2 cellular contexts compared by ENCODE assay signal in genomic region chr9:33165263-33166151, GRCh38.
TF ChIP-seq lines count a peak whose summit lies in the region.

No MANE protein-coding gene starts in this region.

TF ChIP-seq in HEK293, 187 proteins besides CTCF, POLR2A, EP300 and RAD21 (continued from another document):
- peak; percentile 56; the same call in 1 of the 2 replicates for TF ChIP-seq ZEB2 (tag by site-specific recombination; IDR thresholded peaks at IDR 0.05)
- peak; percentile 89 for TF ChIP-seq PRDM6 (tag by site-specific recombination; IDR thresholded peaks at IDR 0.05)
- TF ChIP-seq ZFP37 (tag by site-specific recombination; IDR thresholded peaks at IDR 0.05) = no peak
- peak; percentile 60 for TF ChIP-seq ZBTB48 (tag by site-specific recombination; IDR thresholded peaks at IDR 0.05)
- no peak for TF ChIP-seq KLF17 (tag by site-specific recombination; IDR thresholded peaks at IDR 0.05)
- peak; percentile 95 for TF ChIP-seq SCRT1 (tag by site-specific recombination; IDR thresholded peaks at IDR 0.05; ENCODE audit: borderline replicate concordance)
- 0 out of 2 replicates have a peak, but pooled peaks have one; percentile 16 for TF ChIP-seq ZNF600 (tag by site-specific recombination; IDR thresholded peaks at IDR 0.05)
- TF ChIP-seq ZNF202 (tag by site-specific recombination; IDR thresholded peaks at IDR 0.05; ENCODE audit: borderline replicate concordance) = no peak
- peak; percentile 22; the same call in 1 of the 2 replicates for TF ChIP-seq ZNF2 (tag by site-specific recombination; IDR thresholded peaks at IDR 0.05)
- TF ChIP-seq ZNF580 (tag by site-specific recombination; IDR thresholded peaks at IDR 0.05) = peak; percentile 15; the same call in 1 of the 2 replicates
- TF ChIP-seq SP7 (tag by site-specific recombination; IDR thresholded peaks at IDR 0.05) = peak; percentile 94
- peak; percentile 84 for TF ChIP-seq ZNF366 (tag by site-specific recombination; conservative IDR thresholded peaks at IDR 0.05)
- no peak for TF ChIP-seq ZNF555 (tag by site-specific recombination; conservative IDR thresholded peaks at IDR 0.05)
- 0 out of 2 replicates have a peak, but pooled peaks have one; percentile 31 for TF ChIP-seq PRDM4 (tag by site-specific recombination; IDR thresholded peaks at IDR 0.05)
- TF ChIP-seq GLIS1 (tag by site-specific recombination; IDR thresholded peaks at IDR 0.05) = peak; percentile 45
- TF ChIP-seq ZFP41 (tag by site-specific recombination; IDR thresholded peaks at IDR 0.05; ENCODE audit: borderline replicate concordance) = no peak
- TF ChIP-seq ZNF394 (tag by site-specific recombination; IDR thresholded peaks at IDR 0.05; ENCODE audit: borderline replicate concordance) = 0 out of 2 replicates have a peak, but pooled peaks have one; percentile 34
- TF ChIP-seq ZNF677 (tag by site-specific recombination; IDR thresholded peaks at IDR 0.05) = no peak
- TF ChIP-seq ZNF174 (tag by site-specific recombination; IDR thresholded peaks at IDR 0.05) = no peak
- TF ChIP-seq ZNF623 (tag by site-specific recombination; IDR thresholded peaks at IDR 0.05) = no peak
- TF ChIP-seq ZNF423 (tag by site-specific recombination; IDR thresholded peaks at IDR 0.05) = no peak
- TF ChIP-seq ZNF404 (tag by site-specific recombination; IDR thresholded peaks at IDR 0.05) = no peak
- TF ChIP-seq INSM2 (tag by site-specific recombination; IDR thresholded peaks at IDR 0.05) = peak; percentile 73
- no peak for TF ChIP-seq ZNF121 (tag by site-specific recombination; IDR thresholded peaks at IDR 0.05)
- TF ChIP-seq ZNF560 (tag by site-specific recombination; IDR thresholded peaks at IDR 0.05; ENCODE audit: borderline replicate concordance) = no peak
- peak; percentile 68 for TF ChIP-seq OSR2 (tag by site-specific recombination; IDR thresholded peaks at IDR 0.05)

TF ChIP-seq in HepG2, 621 proteins besides CTCF, POLR2A, EP300 and RAD21 (continued from another document and continues in another):
- TF ChIP-seq BCLAF1 (IDR thresholded peaks at IDR 0.05) = no peak
- no peak for TF ChIP-seq ZNF205 (CRISPR knock-in tag; IDR thresholded peaks at IDR 0.05)
- TF ChIP-seq ZNF878 (CRISPR knock-in tag; IDR thresholded peaks at IDR 0.05) = peak; percentile 30; the same call in 1 of the 2 replicates
- no peak for TF ChIP-seq RARG (CRISPR knock-in tag; IDR thresholded peaks at IDR 0.05; ENCODE audit: low read depth)
- no peak for TF ChIP-seq NCOA5 (CRISPR knock-in tag; IDR thresholded peaks at IDR 0.05)
- no peak for TF ChIP-seq ZNF7 (CRISPR knock-in tag; IDR thresholded peaks at IDR 0.05)
- peak; percentile 78; the same call in 1 of the 2 replicates for TF ChIP-seq ZFX (CRISPR knock-in tag; IDR thresholded peaks at IDR 0.05; ENCODE audit: low read depth)
- TF ChIP-seq ZNF468 (CRISPR knock-in tag; IDR thresholded peaks at IDR 0.05) = no peak
- peak; percentile 76 for TF ChIP-seq ZNF609 (CRISPR knock-in tag; IDR thresholded peaks at IDR 0.05; ENCODE audit: borderline replicate concordance)
- TF ChIP-seq TOE1 (CRISPR knock-in tag; IDR thresholded peaks at IDR 0.05) = no peak
- no peak for TF ChIP-seq KDM5B (CRISPR knock-in tag; IDR thresholded peaks at IDR 0.05; ENCODE audit: borderline replicate concordance)
- peak; percentile 38; the same call in 1 of the 2 replicates for TF ChIP-seq SMC3 (IDR thresholded peaks at IDR 0.05; ENCODE audit: low read length)
- TF ChIP-seq SAP130 (CRISPR knock-in tag; IDR thresholded peaks at IDR 0.05; ENCODE audit: low read depth) = peak; percentile 96
- 0 out of 2 replicates have a peak, but pooled peaks have one; percentile 11 for TF ChIP-seq MNT (IDR thresholded peaks at IDR 0.05)
- TF ChIP-seq REXO4 (CRISPR knock-in tag; IDR thresholded peaks at IDR 0.05; ENCODE audit: borderline replicate concordance) = no peak
- no peak for TF ChIP-seq ZNF737 (CRISPR knock-in tag; IDR thresholded peaks at IDR 0.05; ENCODE audit: borderline replicate concordance)
- peak; percentile 97 for TF ChIP-seq TFAP4 (IDR thresholded peaks at IDR 0.05; ENCODE audit: borderline replicate concordance, low read depth)
- peak; percentile 15; the same call in 1 of the 2 replicates for TF ChIP-seq ZNF362 (CRISPR knock-in tag; IDR thresholded peaks at IDR 0.05; ENCODE audit: borderline replicate concordance)
- no peak for TF ChIP-seq CBFB (CRISPR knock-in tag; IDR thresholded peaks at IDR 0.05)
- TF ChIP-seq NPAS2 (CRISPR knock-in tag; IDR thresholded peaks at IDR 0.05; ENCODE audit: borderline replicate concordance) = no peak
- TF ChIP-seq RXRA (CRISPR knock-in tag; IDR thresholded peaks at IDR 0.05) = peak; percentile 90
- TF ChIP-seq KLF6 (CRISPR knock-in tag; IDR thresholded peaks at IDR 0.05) = 0 out of 2 replicates have a peak, but pooled peaks have one; percentile 52
- TF ChIP-seq FLYWCH1 (CRISPR knock-in tag; IDR thresholded peaks at IDR 0.05) = no peak
- TF ChIP-seq CREB1 (IDR thresholded peaks at IDR 0.05) = no peak
- TF ChIP-seq CREB1 (CRISPR knock-in tag; IDR thresholded peaks at IDR 0.05) = peak; percentile 81
- TF ChIP-seq ZNF331 (CRISPR knock-in tag; IDR thresholded peaks at IDR 0.05) = peak; percentile 96
- no peak for TF ChIP-seq EHMT2 (IDR thresholded peaks at IDR 0.05; ENCODE audit: borderline replicate concordance, low read depth, low read length)
- TF ChIP-seq ZNF550 (CRISPR knock-in tag; IDR thresholded peaks at IDR 0.05; ENCODE audit: borderline replicate concordance) = no peak
- TF ChIP-seq ZBTB4 (CRISPR knock-in tag; IDR thresholded peaks at IDR 0.05; ENCODE audit: borderline replicate concordance) = no peak
- TF ChIP-seq SP1 (IDR thresholded peaks at IDR 0.05) = no peak
- TF ChIP-seq SP1 (CRISPR knock-in tag; IDR thresholded peaks at IDR 0.05) = no peak
- 0 out of 2 replicates have a peak, but pooled peaks have one; percentile 18 for TF ChIP-seq KLF9 (CRISPR knock-in tag; IDR thresholded peaks at IDR 0.05; ENCODE audit: low read depth)
- TF ChIP-seq ZNF260 (CRISPR knock-in tag; IDR thresholded peaks at IDR 0.05; ENCODE audit: borderline replicate concordance, low read depth) = no peak
- no peak for TF ChIP-seq IRF1 (CRISPR knock-in tag; IDR thresholded peaks at IDR 0.05; ENCODE audit: low read depth)
- peak; percentile 61; the same call in 1 of the 2 replicates for TF ChIP-seq POGZ (CRISPR knock-in tag; IDR thresholded peaks at IDR 0.05)
- TF ChIP-seq NFE2L1 (CRISPR knock-in tag; IDR thresholded peaks at IDR 0.05; ENCODE audit: borderline replicate concordance) = no peak
- TF ChIP-seq SALL1 (CRISPR knock-in tag; IDR thresholded peaks at IDR 0.05) = peak; percentile 87
- TF ChIP-seq ZNF772 (CRISPR knock-in tag; IDR thresholded peaks at IDR 0.05) = peak; percentile 70; the same call in 1 of the 2 replicates
